1 cellular context compared by ENCODE assay signal in genomic region chr4:6066191-6066590, GRCh38.
TF ChIP-seq lines count a peak whose summit lies in the region.

No MANE protein-coding gene starts in this region.

TF ChIP-seq in GM23338, 12 proteins besides CTCF, POLR2A, EP300 and RAD21 (continued from another document):
- TF ChIP-seq ZNF462 (CRISPR knock-in tag; IDR thresholded peaks at IDR 0.05) (no peak), NANOG (IDR thresholded peaks at IDR 0.05; ENCODE audit: borderline replicate concordance) (no peak), ETS1 (IDR thresholded peaks at IDR 0.05) (no peak), ZNF331 (CRISPR knock-in tag; IDR thresholded peaks at IDR 0.05; ENCODE audit: low read depth) (no peak), STAT1 (IDR thresholded peaks at IDR 0.05; ENCODE audit: unreplicated experiment) (no peak), REST (IDR thresholded peaks at IDR 0.05; ENCODE audit: unreplicated experiment) (no peak), JUNB (IDR thresholded peaks at IDR 0.05; ENCODE audit: unreplicated experiment) (no peak), ZNF114 (CRISPR knock-in tag; IDR thresholded peaks at IDR 0.05) (no peak)
TF ChIP-seq in GM23338: peak in this region for 0.
